Comparison of ENCODE assay signal across 1 cellular context in the genomic region with DNA sequence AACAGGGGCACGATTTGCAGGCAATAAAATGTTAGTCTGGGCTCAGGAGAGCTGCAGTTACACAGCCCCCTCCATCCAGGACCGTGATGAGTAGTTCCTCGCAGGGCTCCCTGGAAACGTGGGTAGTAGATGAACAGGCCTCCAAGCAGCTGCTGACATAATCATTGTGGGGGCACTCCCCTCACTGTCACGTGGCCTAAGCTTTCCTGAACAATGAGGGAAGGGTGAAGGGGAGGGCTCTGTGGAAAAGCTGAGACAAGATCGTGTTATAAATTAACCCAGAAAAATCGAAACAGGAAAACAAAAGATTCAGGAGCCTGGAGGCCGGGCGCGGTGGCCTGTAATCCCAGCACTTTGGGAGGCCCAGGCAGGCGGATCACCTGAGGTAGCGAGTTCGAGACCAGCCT.
TF ChIP-seq lines count a peak whose summit lies in the region.

No MANE protein-coding gene starts in this region.

TF ChIP-seq in GM23338, 12 proteins besides CTCF, POLR2A, EP300 and RAD21 (continued from another document):
- TF ChIP-seq, protein P1, sequence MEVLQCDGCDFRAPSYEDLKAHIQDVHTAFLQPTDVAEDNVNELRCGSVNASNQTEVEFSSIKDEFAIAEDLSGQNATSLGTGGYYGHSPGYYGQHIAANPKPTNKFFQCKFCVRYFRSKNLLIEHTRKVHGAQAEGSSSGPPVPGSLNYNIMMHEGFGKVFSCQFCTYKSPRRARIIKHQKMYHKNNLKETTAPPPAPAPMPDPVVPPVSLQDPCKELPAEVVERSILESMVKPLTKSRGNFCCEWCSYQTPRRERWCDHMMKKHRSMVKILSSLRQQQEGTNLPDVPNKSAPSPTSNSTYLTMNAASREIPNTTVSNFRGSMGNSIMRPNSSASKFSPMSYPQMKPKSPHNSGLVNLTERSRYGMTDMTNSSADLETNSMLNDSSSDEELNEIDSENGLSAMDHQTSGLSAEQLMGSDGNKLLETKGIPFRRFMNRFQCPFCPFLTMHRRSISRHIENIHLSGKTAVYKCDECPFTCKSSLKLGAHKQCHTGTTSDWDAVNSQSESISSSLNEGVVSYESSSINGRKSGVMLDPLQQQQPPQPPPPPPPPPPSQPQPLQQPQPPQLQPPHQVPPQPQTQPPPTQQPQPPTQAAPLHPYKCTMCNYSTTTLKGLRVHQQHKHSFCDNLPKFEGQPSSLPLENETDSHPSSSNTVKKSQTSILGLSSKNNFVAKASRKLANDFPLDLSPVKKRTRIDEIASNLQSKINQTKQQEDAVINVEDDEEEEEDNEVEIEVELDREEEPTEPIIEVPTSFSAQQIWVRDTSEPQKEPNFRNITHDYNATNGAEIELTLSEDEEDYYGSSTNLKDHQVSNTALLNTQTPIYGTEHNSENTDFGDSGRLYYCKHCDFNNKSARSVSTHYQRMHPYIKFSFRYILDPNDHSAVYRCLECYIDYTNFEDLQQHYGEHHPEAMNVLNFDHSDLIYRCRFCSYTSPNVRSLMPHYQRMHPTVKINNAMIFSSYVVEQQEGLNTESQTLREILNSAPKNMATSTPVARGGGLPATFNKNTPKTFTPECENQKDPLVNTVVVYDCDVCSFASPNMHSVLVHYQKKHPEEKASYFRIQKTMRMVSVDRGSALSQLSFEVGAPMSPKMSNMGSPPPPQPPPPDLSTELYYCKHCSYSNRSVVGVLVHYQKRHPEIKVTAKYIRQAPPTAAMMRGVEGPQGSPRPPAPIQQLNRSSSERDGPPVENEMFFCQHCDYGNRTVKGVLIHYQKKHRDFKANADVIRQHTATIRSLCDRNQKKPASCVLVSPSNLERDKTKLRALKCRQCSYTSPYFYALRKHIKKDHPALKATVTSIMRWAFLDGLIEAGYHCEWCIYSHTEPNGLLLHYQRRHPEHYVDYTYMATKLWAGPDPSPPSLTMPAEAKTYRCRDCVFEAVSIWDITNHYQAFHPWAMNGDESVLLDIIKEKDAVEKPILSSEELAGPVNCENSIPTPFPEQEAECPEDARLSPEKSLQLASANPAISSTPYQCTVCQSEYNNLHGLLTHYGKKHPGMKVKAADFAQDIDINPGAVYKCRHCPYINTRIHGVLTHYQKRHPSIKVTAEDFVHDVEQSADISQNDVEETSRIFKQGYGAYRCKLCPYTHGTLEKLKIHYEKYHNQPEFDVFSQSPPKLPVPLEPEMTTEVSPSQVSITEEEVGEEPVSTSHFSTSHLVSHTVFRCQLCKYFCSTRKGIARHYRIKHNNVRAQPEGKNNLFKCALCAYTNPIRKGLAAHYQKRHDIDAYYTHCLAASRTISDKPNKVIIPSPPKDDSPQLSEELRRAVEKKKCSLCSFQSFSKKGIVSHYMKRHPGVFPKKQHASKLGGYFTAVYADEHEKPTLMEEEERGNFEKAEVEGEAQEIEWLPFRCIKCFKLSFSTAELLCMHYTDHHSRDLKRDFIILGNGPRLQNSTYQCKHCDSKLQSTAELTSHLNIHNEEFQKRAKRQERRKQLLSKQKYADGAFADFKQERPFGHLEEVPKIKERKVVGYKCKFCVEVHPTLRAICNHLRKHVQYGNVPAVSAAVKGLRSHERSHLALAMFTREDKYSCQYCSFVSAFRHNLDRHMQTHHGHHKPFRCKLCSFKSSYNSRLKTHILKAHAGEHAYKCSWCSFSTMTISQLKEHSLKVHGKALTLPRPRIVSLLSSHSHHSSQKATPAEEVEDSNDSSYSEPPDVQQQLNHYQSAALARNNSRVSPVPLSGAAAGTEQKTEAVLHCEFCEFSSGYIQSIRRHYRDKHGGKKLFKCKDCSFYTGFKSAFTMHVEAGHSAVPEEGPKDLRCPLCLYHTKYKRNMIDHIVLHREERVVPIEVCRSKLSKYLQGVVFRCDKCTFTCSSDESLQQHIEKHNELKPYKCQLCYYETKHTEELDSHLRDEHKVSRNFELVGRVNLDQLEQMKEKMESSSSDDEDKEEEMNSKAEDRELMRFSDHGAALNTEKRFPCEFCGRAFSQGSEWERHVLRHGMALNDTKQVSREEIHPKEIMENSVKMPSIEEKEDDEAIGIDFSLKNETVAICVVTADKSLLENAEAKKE (CRISPR knock-in tag; IDR thresholded peaks at IDR 0.05) = no peak
- TF ChIP-seq NANOG (IDR thresholded peaks at IDR 0.05; ENCODE audit: borderline replicate concordance) (no peak), EZH2 (IDR thresholded peaks at IDR 0.05; ENCODE audit: low read depth, unreplicated experiment) (no peak), ZNF114 (CRISPR knock-in tag; IDR thresholded peaks at IDR 0.05) (no peak)
- TF ChIP-seq, protein P2, sequence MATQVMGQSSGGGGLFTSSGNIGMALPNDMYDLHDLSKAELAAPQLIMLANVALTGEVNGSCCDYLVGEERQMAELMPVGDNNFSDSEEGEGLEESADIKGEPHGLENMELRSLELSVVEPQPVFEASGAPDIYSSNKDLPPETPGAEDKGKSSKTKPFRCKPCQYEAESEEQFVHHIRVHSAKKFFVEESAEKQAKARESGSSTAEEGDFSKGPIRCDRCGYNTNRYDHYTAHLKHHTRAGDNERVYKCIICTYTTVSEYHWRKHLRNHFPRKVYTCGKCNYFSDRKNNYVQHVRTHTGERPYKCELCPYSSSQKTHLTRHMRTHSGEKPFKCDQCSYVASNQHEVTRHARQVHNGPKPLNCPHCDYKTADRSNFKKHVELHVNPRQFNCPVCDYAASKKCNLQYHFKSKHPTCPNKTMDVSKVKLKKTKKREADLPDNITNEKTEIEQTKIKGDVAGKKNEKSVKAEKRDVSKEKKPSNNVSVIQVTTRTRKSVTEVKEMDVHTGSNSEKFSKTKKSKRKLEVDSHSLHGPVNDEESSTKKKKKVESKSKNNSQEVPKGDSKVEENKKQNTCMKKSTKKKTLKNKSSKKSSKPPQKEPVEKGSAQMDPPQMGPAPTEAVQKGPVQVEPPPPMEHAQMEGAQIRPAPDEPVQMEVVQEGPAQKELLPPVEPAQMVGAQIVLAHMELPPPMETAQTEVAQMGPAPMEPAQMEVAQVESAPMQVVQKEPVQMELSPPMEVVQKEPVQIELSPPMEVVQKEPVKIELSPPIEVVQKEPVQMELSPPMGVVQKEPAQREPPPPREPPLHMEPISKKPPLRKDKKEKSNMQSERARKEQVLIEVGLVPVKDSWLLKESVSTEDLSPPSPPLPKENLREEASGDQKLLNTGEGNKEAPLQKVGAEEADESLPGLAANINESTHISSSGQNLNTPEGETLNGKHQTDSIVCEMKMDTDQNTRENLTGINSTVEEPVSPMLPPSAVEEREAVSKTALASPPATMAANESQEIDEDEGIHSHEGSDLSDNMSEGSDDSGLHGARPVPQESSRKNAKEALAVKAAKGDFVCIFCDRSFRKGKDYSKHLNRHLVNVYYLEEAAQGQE (IDR thresholded peaks at IDR 0.05; ENCODE audit: unreplicated experiment) = no peak
